In the genomic region with DNA sequence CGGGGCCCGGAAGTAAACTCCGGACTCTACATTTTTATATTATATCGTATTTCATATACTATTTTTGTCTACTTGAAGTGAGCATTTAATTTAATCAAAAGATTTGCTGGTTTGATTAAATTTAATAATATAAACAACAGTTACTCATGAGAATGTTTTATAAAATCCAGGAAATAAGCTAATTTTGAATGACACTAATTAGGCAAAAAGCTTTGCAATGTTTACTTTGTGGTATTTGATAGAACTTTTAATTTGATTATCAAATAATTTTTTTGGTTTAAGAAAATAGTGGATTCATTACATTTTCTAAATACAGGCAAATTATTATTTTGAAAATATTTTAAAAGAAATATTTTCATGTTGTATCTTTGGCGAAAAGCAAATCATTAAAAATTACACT, we compare ENCODE assay signal across 1 cellular context.
TF ChIP-seq lines count a peak whose summit lies in the region.

No MANE protein-coding gene starts in this region.

TF ChIP-seq in SK-N-SH treated with all-trans-retinoic acid at 6 μM for 48 hours, 23 proteins besides CTCF, POLR2A, EP300 and RAD21 (continued from another document):
- TF ChIP-seq, protein P1, sequence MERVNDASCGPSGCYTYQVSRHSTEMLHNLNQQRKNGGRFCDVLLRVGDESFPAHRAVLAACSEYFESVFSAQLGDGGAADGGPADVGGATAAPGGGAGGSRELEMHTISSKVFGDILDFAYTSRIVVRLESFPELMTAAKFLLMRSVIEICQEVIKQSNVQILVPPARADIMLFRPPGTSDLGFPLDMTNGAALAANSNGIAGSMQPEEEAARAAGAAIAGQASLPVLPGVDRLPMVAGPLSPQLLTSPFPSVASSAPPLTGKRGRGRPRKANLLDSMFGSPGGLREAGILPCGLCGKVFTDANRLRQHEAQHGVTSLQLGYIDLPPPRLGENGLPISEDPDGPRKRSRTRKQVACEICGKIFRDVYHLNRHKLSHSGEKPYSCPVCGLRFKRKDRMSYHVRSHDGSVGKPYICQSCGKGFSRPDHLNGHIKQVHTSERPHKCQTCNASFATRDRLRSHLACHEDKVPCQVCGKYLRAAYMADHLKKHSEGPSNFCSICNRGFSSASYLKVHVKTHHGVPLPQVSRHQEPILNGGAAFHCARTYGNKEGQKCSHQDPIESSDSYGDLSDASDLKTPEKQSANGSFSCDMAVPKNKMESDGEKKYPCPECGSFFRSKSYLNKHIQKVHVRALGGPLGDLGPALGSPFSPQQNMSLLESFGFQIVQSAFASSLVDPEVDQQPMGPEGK (CRISPR knock-in tag; IDR thresholded peaks at IDR 0.05; ENCODE audit: borderline replicate concordance): no peak
- TF ChIP-seq, protein P2, sequence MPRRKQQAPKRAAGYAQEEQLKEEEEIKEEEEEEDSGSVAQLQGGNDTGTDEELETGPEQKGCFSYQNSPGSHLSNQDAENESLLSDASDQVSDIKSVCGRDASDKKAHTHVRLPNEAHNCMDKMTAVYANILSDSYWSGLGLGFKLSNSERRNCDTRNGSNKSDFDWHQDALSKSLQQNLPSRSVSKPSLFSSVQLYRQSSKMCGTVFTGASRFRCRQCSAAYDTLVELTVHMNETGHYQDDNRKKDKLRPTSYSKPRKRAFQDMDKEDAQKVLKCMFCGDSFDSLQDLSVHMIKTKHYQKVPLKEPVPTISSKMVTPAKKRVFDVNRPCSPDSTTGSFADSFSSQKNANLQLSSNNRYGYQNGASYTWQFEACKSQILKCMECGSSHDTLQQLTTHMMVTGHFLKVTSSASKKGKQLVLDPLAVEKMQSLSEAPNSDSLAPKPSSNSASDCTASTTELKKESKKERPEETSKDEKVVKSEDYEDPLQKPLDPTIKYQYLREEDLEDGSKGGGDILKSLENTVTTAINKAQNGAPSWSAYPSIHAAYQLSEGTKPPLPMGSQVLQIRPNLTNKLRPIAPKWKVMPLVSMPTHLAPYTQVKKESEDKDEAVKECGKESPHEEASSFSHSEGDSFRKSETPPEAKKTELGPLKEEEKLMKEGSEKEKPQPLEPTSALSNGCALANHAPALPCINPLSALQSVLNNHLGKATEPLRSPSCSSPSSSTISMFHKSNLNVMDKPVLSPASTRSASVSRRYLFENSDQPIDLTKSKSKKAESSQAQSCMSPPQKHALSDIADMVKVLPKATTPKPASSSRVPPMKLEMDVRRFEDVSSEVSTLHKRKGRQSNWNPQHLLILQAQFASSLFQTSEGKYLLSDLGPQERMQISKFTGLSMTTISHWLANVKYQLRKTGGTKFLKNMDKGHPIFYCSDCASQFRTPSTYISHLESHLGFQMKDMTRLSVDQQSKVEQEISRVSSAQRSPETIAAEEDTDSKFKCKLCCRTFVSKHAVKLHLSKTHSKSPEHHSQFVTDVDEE (CRISPR knock-in tag; IDR thresholded peaks at IDR 0.05): no peak
